2 cellular contexts compared by ENCODE assay signal in the genomic region with DNA sequence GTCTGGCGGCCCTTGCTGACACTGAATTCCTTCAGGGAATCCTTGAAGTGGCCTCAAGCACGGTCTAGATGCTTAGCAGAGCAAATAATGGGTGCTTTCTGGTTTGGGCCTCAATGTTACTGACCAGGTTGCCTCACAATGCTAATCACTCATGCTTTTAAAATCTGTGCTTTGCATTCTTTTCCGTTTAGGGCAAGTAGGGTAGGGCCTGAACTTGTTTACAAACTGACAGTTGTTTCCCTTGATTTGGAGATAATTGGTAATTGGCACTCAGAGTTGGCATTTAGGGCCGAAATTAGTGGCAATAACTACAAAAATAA.
TF ChIP-seq lines count a peak whose summit lies in the region.

No MANE protein-coding gene starts in this region.

TF ChIP-seq in GM12878, 131 proteins besides CTCF, POLR2A, EP300 and RAD21 (continued from another document):
- TF ChIP-seq TCF12 (IDR thresholded peaks at IDR 0.05; ENCODE audit: low read depth, low read length) (no peak), ESRRA (IDR thresholded peaks at IDR 0.05; ENCODE audit: low read length) (no peak), BCL11A (IDR thresholded peaks at IDR 0.05; ENCODE audit: low read depth, low read length) (no peak), NR2C1 (IDR thresholded peaks at IDR 0.05) (no peak), RCOR1 (conservative IDR thresholded peaks at IDR 0.05; ENCODE audit: low read depth, low read length) (no peak), HCFC1 (IDR thresholded peaks at IDR 0.05; ENCODE audit: low read length) (no peak), ETV6 (conservative IDR thresholded peaks at IDR 0.05 in 1 of 2, IDR thresholded peaks at IDR 0.05 in 1 of 2; ENCODE audit: borderline replicate concordance in 1 of 2, low read depth in 1 of 2) (no peak), CEBPB (IDR thresholded peaks at IDR 0.05; ENCODE audit: borderline replicate concordance in 1 of 2, low read depth in 2 of 2, low read length in 2 of 2) (no peak), JUNB (IDR thresholded peaks at IDR 0.05) (no peak), JUND (IDR thresholded peaks at IDR 0.05; ENCODE audit: low read depth, low read length) (no peak), MTA3 (IDR thresholded peaks at IDR 0.05; ENCODE audit: borderline replicate concordance, low read length) (no peak), CBX5 (IDR thresholded peaks at IDR 0.05; ENCODE audit: low read depth) (no peak), DPF2 (IDR thresholded peaks at IDR 0.05) (no peak)
- TF ChIP-seq, protein P1, sequence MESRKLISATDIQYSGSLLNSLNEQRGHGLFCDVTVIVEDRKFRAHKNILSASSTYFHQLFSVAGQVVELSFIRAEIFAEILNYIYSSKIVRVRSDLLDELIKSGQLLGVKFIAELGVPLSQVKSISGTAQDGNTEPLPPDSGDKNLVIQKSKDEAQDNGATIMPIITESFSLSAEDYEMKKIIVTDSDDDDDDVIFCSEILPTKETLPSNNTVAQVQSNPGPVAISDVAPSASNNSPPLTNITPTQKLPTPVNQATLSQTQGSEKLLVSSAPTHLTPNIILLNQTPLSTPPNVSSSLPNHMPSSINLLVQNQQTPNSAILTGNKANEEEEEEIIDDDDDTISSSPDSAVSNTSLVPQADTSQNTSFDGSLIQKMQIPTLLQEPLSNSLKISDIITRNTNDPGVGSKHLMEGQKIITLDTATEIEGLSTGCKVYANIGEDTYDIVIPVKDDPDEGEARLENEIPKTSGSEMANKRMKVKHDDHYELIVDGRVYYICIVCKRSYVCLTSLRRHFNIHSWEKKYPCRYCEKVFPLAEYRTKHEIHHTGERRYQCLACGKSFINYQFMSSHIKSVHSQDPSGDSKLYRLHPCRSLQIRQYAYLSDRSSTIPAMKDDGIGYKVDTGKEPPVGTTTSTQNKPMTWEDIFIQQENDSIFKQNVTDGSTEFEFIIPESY (IDR thresholded peaks at IDR 0.05): no peak
- TF ChIP-seq, protein P2, sequence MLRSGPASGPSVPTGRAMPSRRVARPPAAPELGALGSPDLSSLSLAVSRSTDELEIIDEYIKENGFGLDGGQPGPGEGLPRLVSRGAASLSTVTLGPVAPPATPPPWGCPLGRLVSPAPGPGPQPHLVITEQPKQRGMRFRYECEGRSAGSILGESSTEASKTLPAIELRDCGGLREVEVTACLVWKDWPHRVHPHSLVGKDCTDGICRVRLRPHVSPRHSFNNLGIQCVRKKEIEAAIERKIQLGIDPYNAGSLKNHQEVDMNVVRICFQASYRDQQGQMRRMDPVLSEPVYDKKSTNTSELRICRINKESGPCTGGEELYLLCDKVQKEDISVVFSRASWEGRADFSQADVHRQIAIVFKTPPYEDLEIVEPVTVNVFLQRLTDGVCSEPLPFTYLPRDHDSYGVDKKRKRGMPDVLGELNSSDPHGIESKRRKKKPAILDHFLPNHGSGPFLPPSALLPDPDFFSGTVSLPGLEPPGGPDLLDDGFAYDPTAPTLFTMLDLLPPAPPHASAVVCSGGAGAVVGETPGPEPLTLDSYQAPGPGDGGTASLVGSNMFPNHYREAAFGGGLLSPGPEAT (IDR thresholded peaks at IDR 0.05; ENCODE audit: low read depth): no peak

TF ChIP-seq in liver, 16 proteins besides CTCF, POLR2A, EP300 and RAD21 (continued from another document):
- TF ChIP-seq, protein P3, sequence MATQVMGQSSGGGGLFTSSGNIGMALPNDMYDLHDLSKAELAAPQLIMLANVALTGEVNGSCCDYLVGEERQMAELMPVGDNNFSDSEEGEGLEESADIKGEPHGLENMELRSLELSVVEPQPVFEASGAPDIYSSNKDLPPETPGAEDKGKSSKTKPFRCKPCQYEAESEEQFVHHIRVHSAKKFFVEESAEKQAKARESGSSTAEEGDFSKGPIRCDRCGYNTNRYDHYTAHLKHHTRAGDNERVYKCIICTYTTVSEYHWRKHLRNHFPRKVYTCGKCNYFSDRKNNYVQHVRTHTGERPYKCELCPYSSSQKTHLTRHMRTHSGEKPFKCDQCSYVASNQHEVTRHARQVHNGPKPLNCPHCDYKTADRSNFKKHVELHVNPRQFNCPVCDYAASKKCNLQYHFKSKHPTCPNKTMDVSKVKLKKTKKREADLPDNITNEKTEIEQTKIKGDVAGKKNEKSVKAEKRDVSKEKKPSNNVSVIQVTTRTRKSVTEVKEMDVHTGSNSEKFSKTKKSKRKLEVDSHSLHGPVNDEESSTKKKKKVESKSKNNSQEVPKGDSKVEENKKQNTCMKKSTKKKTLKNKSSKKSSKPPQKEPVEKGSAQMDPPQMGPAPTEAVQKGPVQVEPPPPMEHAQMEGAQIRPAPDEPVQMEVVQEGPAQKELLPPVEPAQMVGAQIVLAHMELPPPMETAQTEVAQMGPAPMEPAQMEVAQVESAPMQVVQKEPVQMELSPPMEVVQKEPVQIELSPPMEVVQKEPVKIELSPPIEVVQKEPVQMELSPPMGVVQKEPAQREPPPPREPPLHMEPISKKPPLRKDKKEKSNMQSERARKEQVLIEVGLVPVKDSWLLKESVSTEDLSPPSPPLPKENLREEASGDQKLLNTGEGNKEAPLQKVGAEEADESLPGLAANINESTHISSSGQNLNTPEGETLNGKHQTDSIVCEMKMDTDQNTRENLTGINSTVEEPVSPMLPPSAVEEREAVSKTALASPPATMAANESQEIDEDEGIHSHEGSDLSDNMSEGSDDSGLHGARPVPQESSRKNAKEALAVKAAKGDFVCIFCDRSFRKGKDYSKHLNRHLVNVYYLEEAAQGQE (IDR thresholded peaks at IDR 0.05): no peak
- TF ChIP-seq RXRA (IDR thresholded peaks at IDR 0.05) (no peak), GABPA (IDR thresholded peaks at IDR 0.05 in 1 of 2, conservative IDR thresholded peaks at IDR 0.05 in 1 of 2) (no peak), HNF4A (conservative IDR thresholded peaks at IDR 0.05) (no peak), FOXA1 (IDR thresholded peaks at IDR 0.05) (no peak), YY1 (IDR thresholded peaks at IDR 0.05) (no peak), HNF4G (IDR thresholded peaks at IDR 0.05) (no peak), EGR1 (IDR thresholded peaks at IDR 0.05; ENCODE audit: low read depth in 2 of 2) (no peak), JUND (IDR thresholded peaks at IDR 0.05) (no peak), FOXA2 (IDR thresholded peaks at IDR 0.05) (no peak)
- TF ChIP-seq, protein P4, sequence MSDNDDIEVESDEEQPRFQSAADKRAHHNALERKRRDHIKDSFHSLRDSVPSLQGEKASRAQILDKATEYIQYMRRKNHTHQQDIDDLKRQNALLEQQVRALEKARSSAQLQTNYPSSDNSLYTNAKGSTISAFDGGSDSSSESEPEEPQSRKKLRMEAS (IDR thresholded peaks at IDR 0.05): no peak
- TF ChIP-seq, protein P1 (IDR thresholded peaks at IDR 0.05): no peak
